ENCODE assay signal across 1 cellular context in the genomic region with DNA sequence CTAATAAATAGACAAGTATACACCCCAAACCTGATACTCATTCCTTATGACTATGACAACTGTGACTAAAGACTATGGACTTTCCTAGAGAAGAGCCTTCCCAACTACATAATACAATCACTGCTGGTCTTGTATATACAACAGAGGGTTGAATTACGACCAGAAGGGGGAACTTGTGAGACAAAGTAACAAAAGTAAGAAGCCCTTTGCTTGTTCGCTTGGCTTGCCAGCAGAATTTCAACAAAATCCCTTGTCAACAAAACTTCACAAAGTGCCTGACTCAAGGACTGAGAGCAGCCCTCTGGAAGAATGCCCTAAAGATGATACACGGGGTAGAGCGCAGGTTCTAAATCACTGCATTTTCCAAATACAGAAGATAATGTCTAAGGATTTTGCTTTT.
TF ChIP-seq lines count a peak whose summit lies in the region.

No MANE protein-coding gene starts in this region.

TF ChIP-seq in GM12878, 131 proteins besides CTCF, POLR2A, EP300 and RAD21:
- TF ChIP-seq STAT1 (conservative IDR thresholded peaks at IDR 0.05) (no peak), HDAC2 (IDR thresholded peaks at IDR 0.05) (no peak), DPF2 (IDR thresholded peaks at IDR 0.05) (no peak), TAF1 (IDR thresholded peaks at IDR 0.05; ENCODE audit: borderline replicate concordance, low read depth, low read length) (no peak), BCL11A (IDR thresholded peaks at IDR 0.05; ENCODE audit: low read depth, low read length) (no peak), SUZ12 (IDR thresholded peaks at IDR 0.05; ENCODE audit: unreplicated experiment) (no peak), ZNF384 (IDR thresholded peaks at IDR 0.05; ENCODE audit: borderline replicate concordance, low read depth, low read length) (no peak), CHD1 (IDR thresholded peaks at IDR 0.05; ENCODE audit: low read depth, low read length) (no peak), SMAD5 (IDR thresholded peaks at IDR 0.05; ENCODE audit: low read depth) (no peak), TARDBP (IDR thresholded peaks at IDR 0.05; ENCODE audit: borderline replicate concordance) (no peak), ZNF24 (IDR thresholded peaks at IDR 0.05) (no peak), BHLHE40 (IDR thresholded peaks at IDR 0.05; ENCODE audit: borderline replicate concordance in 1 of 2, low read depth in 2 of 2, low read length in 1 of 2) (no peak), HCFC1 (IDR thresholded peaks at IDR 0.05; ENCODE audit: low read length) (no peak), RELA (IDR thresholded peaks at IDR 0.05; ENCODE audit: borderline replicate concordance, partially characterized antibody) (no peak), ZSCAN29 (IDR thresholded peaks at IDR 0.05) (no peak)
- TF ChIP-seq, protein P1, sequence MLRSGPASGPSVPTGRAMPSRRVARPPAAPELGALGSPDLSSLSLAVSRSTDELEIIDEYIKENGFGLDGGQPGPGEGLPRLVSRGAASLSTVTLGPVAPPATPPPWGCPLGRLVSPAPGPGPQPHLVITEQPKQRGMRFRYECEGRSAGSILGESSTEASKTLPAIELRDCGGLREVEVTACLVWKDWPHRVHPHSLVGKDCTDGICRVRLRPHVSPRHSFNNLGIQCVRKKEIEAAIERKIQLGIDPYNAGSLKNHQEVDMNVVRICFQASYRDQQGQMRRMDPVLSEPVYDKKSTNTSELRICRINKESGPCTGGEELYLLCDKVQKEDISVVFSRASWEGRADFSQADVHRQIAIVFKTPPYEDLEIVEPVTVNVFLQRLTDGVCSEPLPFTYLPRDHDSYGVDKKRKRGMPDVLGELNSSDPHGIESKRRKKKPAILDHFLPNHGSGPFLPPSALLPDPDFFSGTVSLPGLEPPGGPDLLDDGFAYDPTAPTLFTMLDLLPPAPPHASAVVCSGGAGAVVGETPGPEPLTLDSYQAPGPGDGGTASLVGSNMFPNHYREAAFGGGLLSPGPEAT (IDR thresholded peaks at IDR 0.05; ENCODE audit: low read depth) = no peak
- TF ChIP-seq, protein P2, sequence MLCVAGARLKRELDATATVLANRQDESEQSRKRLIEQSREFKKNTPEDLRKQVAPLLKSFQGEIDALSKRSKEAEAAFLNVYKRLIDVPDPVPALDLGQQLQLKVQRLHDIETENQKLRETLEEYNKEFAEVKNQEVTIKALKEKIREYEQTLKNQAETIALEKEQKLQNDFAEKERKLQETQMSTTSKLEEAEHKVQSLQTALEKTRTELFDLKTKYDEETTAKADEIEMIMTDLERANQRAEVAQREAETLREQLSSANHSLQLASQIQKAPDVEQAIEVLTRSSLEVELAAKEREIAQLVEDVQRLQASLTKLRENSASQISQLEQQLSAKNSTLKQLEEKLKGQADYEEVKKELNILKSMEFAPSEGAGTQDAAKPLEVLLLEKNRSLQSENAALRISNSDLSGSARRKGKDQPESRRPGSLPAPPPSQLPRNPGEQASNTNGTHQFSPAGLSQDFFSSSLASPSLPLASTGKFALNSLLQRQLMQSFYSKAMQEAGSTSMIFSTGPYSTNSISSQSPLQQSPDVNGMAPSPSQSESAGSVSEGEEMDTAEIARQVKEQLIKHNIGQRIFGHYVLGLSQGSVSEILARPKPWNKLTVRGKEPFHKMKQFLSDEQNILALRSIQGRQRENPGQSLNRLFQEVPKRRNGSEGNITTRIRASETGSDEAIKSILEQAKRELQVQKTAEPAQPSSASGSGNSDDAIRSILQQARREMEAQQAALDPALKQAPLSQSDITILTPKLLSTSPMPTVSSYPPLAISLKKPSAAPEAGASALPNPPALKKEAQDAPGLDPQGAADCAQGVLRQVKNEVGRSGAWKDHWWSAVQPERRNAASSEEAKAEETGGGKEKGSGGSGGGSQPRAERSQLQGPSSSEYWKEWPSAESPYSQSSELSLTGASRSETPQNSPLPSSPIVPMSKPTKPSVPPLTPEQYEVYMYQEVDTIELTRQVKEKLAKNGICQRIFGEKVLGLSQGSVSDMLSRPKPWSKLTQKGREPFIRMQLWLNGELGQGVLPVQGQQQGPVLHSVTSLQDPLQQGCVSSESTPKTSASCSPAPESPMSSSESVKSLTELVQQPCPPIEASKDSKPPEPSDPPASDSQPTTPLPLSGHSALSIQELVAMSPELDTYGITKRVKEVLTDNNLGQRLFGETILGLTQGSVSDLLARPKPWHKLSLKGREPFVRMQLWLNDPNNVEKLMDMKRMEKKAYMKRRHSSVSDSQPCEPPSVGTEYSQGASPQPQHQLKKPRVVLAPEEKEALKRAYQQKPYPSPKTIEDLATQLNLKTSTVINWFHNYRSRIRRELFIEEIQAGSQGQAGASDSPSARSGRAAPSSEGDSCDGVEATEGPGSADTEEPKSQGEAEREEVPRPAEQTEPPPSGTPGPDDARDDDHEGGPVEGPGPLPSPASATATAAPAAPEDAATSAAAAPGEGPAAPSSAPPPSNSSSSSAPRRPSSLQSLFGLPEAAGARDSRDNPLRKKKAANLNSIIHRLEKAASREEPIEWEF (IDR thresholded peaks at IDR 0.05; ENCODE audit: insufficient replicate concordance, low read depth, low read length) = no peak
- TF ChIP-seq, protein P3, sequence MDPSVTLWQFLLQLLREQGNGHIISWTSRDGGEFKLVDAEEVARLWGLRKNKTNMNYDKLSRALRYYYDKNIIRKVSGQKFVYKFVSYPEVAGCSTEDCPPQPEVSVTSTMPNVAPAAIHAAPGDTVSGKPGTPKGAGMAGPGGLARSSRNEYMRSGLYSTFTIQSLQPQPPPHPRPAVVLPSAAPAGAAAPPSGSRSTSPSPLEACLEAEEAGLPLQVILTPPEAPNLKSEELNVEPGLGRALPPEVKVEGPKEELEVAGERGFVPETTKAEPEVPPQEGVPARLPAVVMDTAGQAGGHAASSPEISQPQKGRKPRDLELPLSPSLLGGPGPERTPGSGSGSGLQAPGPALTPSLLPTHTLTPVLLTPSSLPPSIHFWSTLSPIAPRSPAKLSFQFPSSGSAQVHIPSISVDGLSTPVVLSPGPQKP (IDR thresholded peaks at IDR 0.05; ENCODE audit: low read depth, low read length) = no peak
- TF ChIP-seq, protein P4, sequence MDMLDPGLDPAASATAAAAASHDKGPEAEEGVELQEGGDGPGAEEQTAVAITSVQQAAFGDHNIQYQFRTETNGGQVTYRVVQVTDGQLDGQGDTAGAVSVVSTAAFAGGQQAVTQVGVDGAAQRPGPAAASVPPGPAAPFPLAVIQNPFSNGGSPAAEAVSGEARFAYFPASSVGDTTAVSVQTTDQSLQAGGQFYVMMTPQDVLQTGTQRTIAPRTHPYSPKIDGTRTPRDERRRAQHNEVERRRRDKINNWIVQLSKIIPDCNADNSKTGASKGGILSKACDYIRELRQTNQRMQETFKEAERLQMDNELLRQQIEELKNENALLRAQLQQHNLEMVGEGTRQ (IDR thresholded peaks at IDR 0.05; ENCODE audit: borderline replicate concordance, low read depth, low read length) = no peak
- TF ChIP-seq, protein P5, sequence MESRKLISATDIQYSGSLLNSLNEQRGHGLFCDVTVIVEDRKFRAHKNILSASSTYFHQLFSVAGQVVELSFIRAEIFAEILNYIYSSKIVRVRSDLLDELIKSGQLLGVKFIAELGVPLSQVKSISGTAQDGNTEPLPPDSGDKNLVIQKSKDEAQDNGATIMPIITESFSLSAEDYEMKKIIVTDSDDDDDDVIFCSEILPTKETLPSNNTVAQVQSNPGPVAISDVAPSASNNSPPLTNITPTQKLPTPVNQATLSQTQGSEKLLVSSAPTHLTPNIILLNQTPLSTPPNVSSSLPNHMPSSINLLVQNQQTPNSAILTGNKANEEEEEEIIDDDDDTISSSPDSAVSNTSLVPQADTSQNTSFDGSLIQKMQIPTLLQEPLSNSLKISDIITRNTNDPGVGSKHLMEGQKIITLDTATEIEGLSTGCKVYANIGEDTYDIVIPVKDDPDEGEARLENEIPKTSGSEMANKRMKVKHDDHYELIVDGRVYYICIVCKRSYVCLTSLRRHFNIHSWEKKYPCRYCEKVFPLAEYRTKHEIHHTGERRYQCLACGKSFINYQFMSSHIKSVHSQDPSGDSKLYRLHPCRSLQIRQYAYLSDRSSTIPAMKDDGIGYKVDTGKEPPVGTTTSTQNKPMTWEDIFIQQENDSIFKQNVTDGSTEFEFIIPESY (IDR thresholded peaks at IDR 0.05) = no peak
